Comparison of ENCODE assay signal across 1 cellular context in genomic region chr18:498901-499300, GRCh38.
TF ChIP-seq lines count a peak whose summit lies in the region.

No MANE protein-coding gene starts in this region.

TF ChIP-seq in GM23338, 12 proteins besides CTCF, POLR2A, EP300 and RAD21 (continued from another document):
- TF ChIP-seq ZNF462 (CRISPR knock-in tag; IDR thresholded peaks at IDR 0.05) (no peak), EZH2 (IDR thresholded peaks at IDR 0.05; ENCODE audit: low read depth, unreplicated experiment) (no peak), EZH2phosphoT487 (IDR thresholded peaks at IDR 0.05; ENCODE audit: unreplicated experiment) (no peak), NANOG (IDR thresholded peaks at IDR 0.05; ENCODE audit: borderline replicate concordance) (no peak), POLR2AphosphoS5 (IDR thresholded peaks at IDR 0.05; ENCODE audit: low read depth) (no peak), ZNF331 (CRISPR knock-in tag; IDR thresholded peaks at IDR 0.05; ENCODE audit: low read depth) (no peak), REST (IDR thresholded peaks at IDR 0.05; ENCODE audit: unreplicated experiment) (no peak), CREB1 (CRISPR knock-in tag; IDR thresholded peaks at IDR 0.05; ENCODE audit: low read depth) (no peak), JUNB (IDR thresholded peaks at IDR 0.05; ENCODE audit: unreplicated experiment) (no peak), STAT1 (IDR thresholded peaks at IDR 0.05; ENCODE audit: unreplicated experiment) (no peak), ZNF114 (CRISPR knock-in tag; IDR thresholded peaks at IDR 0.05) (no peak)
TF ChIP-seq in GM23338: peak in this region for 0.
